In the genomic region with DNA sequence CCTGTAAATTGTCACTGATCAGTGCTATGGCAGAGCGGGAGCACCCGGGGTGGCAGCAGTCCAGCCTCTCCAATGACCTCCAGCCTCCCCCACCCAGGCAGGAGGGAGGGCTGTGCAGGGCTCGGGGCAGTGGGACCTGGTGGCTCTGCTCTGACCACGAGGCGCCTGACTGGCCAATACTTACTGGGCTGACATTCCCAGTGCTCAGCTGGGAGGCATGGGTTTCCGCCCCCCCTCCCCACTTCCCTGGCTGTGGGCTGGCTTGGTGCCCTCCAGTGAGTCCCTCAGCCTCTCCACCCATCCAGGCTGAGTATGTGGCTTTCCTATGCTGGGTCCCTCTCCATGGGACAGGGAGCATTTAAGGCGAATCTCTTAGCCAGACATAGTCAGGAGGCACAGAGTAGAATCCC, we compare ENCODE assay signal across 1 cellular context.
TF ChIP-seq lines count a peak whose summit lies in the region.

No MANE protein-coding gene starts in this region.

TF ChIP-seq in H1, 55 proteins besides CTCF, POLR2A, EP300 and RAD21:
- TF ChIP-seq JUND (IDR thresholded peaks at IDR 0.05; ENCODE audit: low read length) (no peak), POU5F1 (IDR thresholded peaks at IDR 0.05; ENCODE audit: low read depth, low read length) (no peak), YY1 (IDR thresholded peaks at IDR 0.05; ENCODE audit: low read depth, low read length) (no peak), CTBP2 (IDR thresholded peaks at IDR 0.05; ENCODE audit: borderline replicate concordance, insufficient read depth, insufficient read length, low read length) (no peak), RNF2 (IDR thresholded peaks at IDR 0.05; ENCODE audit: borderline replicate concordance, low read depth, low read length, missing control alignments, poor library complexity, severe bottlenecking) (no peak), JUN (IDR thresholded peaks at IDR 0.05; ENCODE audit: low read depth, low read length) (no peak), SP1 (IDR thresholded peaks at IDR 0.05; ENCODE audit: low read depth, low read length) (no peak)
- TF ChIP-seq, protein P1, sequence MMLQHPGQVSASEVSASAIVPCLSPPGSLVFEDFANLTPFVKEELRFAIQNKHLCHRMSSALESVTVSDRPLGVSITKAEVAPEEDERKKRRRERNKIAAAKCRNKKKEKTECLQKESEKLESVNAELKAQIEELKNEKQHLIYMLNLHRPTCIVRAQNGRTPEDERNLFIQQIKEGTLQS (IDR thresholded peaks at IDR 0.05; ENCODE audit: insufficient read depth, low read depth, low read length): no peak
